In genomic region chr16:70638814-70639792, GRCh38 we compare ENCODE assay signal across 11 cellular contexts. TPM values are rescaled to one million over a fixed set of nuclear protein-coding genes. Genes with fewer than 3 reads are reported as not detected.
DNase-seq lines count a peak whose midpoint lies in the region; ATAC-seq and TF ChIP-seq lines count a peak whose summit lies in the region.
"Had no signal": no experiment of that assay in that cellular context is flagged by ENCODE, and none has a peak within 500 bp of the region (broad histone marks: within the 10 kb centered on the region; RNA-seq: fewer than 3 reads in every experiment).

No MANE protein-coding gene starts in this region.

- H4K20me1 ChIP-seq in neural progenitor cell (ENCODE audit: low read depth), result no peaks in the 10 kb centered on the region

- H3K27me3 Mint-ChIP-seq in neural progenitor cell (ENCODE audit: insufficient read depth, low read depth), result peaks cover 8% of the 10 kb centered on the region
- no peaks in the 10 kb centered on the region for H3K27me3 Mint-ChIP-seq in activated naive CD8-positive, alpha-beta T cell treated with anti-CD3 and anti-CD28 coated beads for 36 hours

- no peak for ATAC-seq in GM18511 (IDR thresholded peaks at IDR 0.05; ENCODE audit: unreplicated experiment)

- H3K79me2 ChIP-seq in ACC112 (ENCODE audit: control insufficient read depth, insufficient read depth, low read length, unreplicated experiment) (no peaks in the 10 kb centered on the region), neural progenitor cell (ENCODE audit: low read depth) (no peaks in the 10 kb centered on the region)

- H3K9me3 ChIP-seq in neural progenitor cell (ENCODE audit: low read depth) (no peaks in the 10 kb centered on the region), spleen (no peaks in the 10 kb centered on the region)
- H3K9me3 ChIP-seq: upper lobe of left lung had no signal

- peak overlapping the region; percentile 73 for H3K27ac Mint-ChIP-seq in neural progenitor cell
- no peak overlapping the region for H3K27ac Mint-ChIP-seq in activated naive CD8-positive, alpha-beta T cell treated with anti-CD3 and anti-CD28 coated beads for 36 hours

- no peaks in the 10 kb centered on the region for H3K36me3 Mint-ChIP-seq in neural progenitor cell
- no peaks in the 10 kb centered on the region for H3K36me3 Mint-ChIP-seq in activated naive CD8-positive, alpha-beta T cell treated with anti-CD3 and anti-CD28 coated beads for 36 hours
- H3K36me3 Mint-ChIP-seq: naive B cell had no signal

- peak overlapping the region; percentile 46 for H3K4me3 Mint-ChIP-seq in neural progenitor cell
- H3K4me3 Mint-ChIP-seq in activated naive CD8-positive, alpha-beta T cell treated with anti-CD3 and anti-CD28 coated beads for 36 hours, result no peak overlapping the region
- H3K4me3 Mint-ChIP-seq: naive B cell had no signal

- WGBS in spleen, 5 donors, result 69 to 89% (median 80%) methylated on average over 18 of the region's 18 CpGs

- H3K9ac ChIP-seq in neural progenitor cell, result no peak overlapping the region

- H3K4me1 ChIP-seq in ACC112 (ENCODE audit: control insufficient read depth, insufficient read depth, low read length, unreplicated experiment), result peaks cover 35% of the 10 kb centered on the region
- H3K4me1 ChIP-seq in neural progenitor cell, result peaks cover 17% of the 10 kb centered on the region
- H3K4me1 ChIP-seq in spleen, result peaks cover 0 to 17% (median 2%) of the 10 kb centered on the region in 6 donors
- H3K4me1 ChIP-seq: upper lobe of left lung had no signal

- no peak overlapping the region for H3K4me3 ChIP-seq in ACC112 (ENCODE audit: low read depth, low read length)
- no peak overlapping the region for H3K4me3 ChIP-seq in fibroblast of the aortic adventitia (ENCODE audit: low read depth, low read length)
- no peak overlapping the region for H3K4me3 ChIP-seq in neural progenitor cell
- H3K4me3 ChIP-seq in spleen, result no peak overlapping the region
- H3K4me3 ChIP-seq: upper lobe of left lung had no signal

- peaks cover 27% of the 10 kb centered on the region for H3K4me1 Mint-ChIP-seq in neural progenitor cell
- H3K4me1 Mint-ChIP-seq in activated naive CD8-positive, alpha-beta T cell treated with anti-CD3 and anti-CD28 coated beads for 36 hours, result no peaks in the 10 kb centered on the region
- H3K4me1 Mint-ChIP-seq: naive B cell had no signal

- TF ChIP-seq CTCF in fibroblast of the aortic adventitia (IDR thresholded peaks at IDR 0.05; ENCODE audit: insufficient read depth, low read length), result no peak
- no peak for TF ChIP-seq CTCF in neural progenitor cell (IDR thresholded peaks at IDR 0.05)
- TF ChIP-seq CTCF in spleen (IDR thresholded peaks at IDR 0.05 in 8 of 11, conservative IDR thresholded peaks at IDR 0.05 in 3 of 11), result no peak

- peak overlapping the region; percentile 72 for H3K27ac ChIP-seq in ACC112 (ENCODE audit: low read depth, low read length)
- no peak overlapping the region for H3K27ac ChIP-seq in neural progenitor cell
- H3K27ac ChIP-seq in spleen, result peak overlapping the region in 4 of 8 donors; percentile 5 to 46 (median 30)
- H3K27ac ChIP-seq: upper lobe of left lung had no signal

- DNase-seq in SHP77 (lab: John Stamatoyannopoulos, UW), result peak; percentile 48 to 59
- peak; percentile 83 for DNase-seq in fibroblast of the aortic adventitia (ENCODE audit: low read depth)
- DNase-seq in neural progenitor cell (ENCODE audit: low spot score), result no peak
- DNase-seq in activated naive CD8-positive, alpha-beta T cell treated with anti-CD3 and anti-CD28 coated beads for 36 hours, result no peak
- DNase-seq in NCI-H510A treated with DMSO at 0.1 percent for 48 hours (lab: John Stamatoyannopoulos, UW), result no peak
- no peak for DNase-seq in spleen
- DNase-seq: naive B cell, SIG-M5 had no signal

- intact Hi-C loops in spleen (cut with DNase I; ENCODE audit: low total_unique reads), result no loop called here

- peaks cover 21% of the 10 kb centered on the region for H3F3A ChIP-seq in neural progenitor cell (ENCODE audit: low read depth)

- H2AFZ ChIP-seq in ACC112 (ENCODE audit: low read length, unreplicated experiment) (peak overlapping the region; percentile 81), neural progenitor cell (replicated peaks) (no peak overlapping the region)

- no peak overlapping the region for H3K4me2 ChIP-seq in neural progenitor cell

- no peaks in the 10 kb centered on the region for H3K9me3 Mint-ChIP-seq in neural progenitor cell
- H3K9me3 Mint-ChIP-seq in activated naive CD8-positive, alpha-beta T cell treated with anti-CD3 and anti-CD28 coated beads for 36 hours, result no peaks in the 10 kb centered on the region
- H3K9me3 Mint-ChIP-seq: naive B cell had no signal

- H3K36me3 ChIP-seq in ACC112 (ENCODE audit: insufficient read depth, low read length) (no peaks in the 10 kb centered on the region), neural progenitor cell (no peaks in the 10 kb centered on the region), spleen (peaks cover 0 to 7% (median 0%) of the 10 kb centered on the region in 6 donors)
- H3K36me3 ChIP-seq: upper lobe of left lung had no signal

- H3K27me3 ChIP-seq in ACC112 (ENCODE audit: insufficient read depth, low read length) (no peaks in the 10 kb centered on the region), neural progenitor cell (no peaks in the 10 kb centered on the region), spleen (replicated peaks in 1 of 7) (no peaks in the 10 kb centered on the region)
- H3K27me3 ChIP-seq: upper lobe of left lung had no signal

- TF ChIP-seq POLR2A in spleen (IDR thresholded peaks at IDR 0.05), result no peak

RNA-seq across cellular contexts. Expression of gene IL34, which starts 7.3 kb away (rescaled TPM):
- 3.4 and 10.9 TPM in 2 replicates for total RNA-seq in fibroblast of the aortic adventitia (ENCODE audit: low replicate concordance)
- total RNA-seq in neural progenitor cell (ENCODE audit: low replicate concordance), result not detected in 2 replicates
- total RNA-seq in activated naive CD8-positive, alpha-beta T cell treated with anti-CD3 and anti-CD28 coated beads for 36 hours, result under 1 TPM in 1 of 2 experiments, not detected in 1; 0.22 TPM
- 100 to 1,000 TPM in 5 of 7 donors, 10 to 100 TPM in 2; 48.2 to 258 (median 197) TPM for total RNA-seq in spleen
- polyA plus RNA-seq in spleen, result 10 to 100 TPM; 20.3 to 82.3 (median 21.3) TPM

RNA-seq across cellular contexts. Expression of gene MTSS2, which starts 46.8 kb away (rescaled TPM):
- total RNA-seq in fibroblast of the aortic adventitia (ENCODE audit: low replicate concordance) (8.3 and 24.0 TPM in 2 replicates), neural progenitor cell (ENCODE audit: low replicate concordance) (6.2 and 22.1 TPM in 2 replicates), spleen (100 to 1,000 TPM in 3 of 7 donors, 10 to 100 TPM in 4; 40.6 to 116 (median 94.6) TPM)
- 1 to 10 TPM; 6.9 to 9.2 TPM for total RNA-seq in activated naive CD8-positive, alpha-beta T cell treated with anti-CD3 and anti-CD28 coated beads for 36 hours
- 10 to 100 TPM in 2 of 3 donors, 1 to 10 TPM in 1; 9.0 to 66.7 (median 12.2) TPM for polyA plus RNA-seq in spleen

Comparison
In these comparisons a context has a peak if more than half of its experiments do, and no peak if none do; other contexts are left out.
1. DNase-seq: peak in SHP77 (2 of 2) and fibroblast of the aortic adventitia (single experiment); none in neural progenitor cell (single experiment), activated naive CD8-positive, alpha-beta T cell treated with anti-CD3 and anti-CD28 coated beads for 36 hours (single experiment), NCI-H510A treated with DMSO at 0.1 percent for 48 hours (single experiment) and spleen (single experiment).